ENCODE assay signal across 8 cellular contexts in the genomic region with DNA sequence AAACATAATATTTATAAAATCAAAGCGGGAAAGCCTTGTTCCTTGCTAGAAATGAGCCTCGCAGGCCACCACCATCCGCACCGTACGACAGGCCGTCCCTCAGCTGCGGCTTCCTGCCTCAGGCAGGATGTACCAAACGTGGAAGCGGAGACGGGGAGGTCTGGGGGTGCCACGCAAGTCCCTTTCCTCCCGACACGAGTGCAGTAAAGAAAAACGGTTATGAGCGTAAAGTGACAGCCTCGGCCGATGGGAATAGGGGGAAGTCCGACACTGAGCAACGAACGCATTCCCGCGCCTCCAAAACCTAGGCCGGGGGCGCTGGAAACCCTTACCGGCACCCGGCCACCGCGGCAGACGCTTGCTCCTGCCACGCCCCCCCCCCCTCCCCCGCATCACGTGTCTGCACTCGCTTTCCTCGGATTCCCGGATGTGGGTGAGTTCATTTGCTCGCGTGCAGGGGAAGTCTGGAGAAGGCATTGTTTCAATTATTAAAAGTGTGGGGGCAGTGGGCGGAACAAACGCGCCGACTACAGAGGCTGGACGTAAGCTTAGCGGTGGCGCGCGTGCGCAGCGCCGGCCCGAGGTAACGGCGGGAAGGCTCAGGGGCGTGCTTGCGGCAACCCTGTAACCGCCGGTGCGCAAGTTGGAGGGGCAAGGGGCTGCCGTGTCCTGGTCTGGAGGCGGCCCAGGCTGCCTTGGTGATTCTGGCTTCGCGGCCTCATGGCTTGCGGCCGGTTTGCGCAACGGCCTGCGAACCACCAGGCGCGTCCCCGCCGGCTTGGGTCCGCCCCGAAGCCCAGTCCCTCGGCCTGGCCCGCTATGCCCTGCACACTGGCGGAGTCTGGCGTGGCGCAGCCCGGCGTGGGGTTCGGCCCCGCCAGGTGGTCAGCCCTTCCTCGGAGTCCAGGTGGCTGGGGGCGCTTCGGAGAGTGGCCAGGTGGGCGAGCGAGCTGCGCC. TPM values are rescaled to one million over a fixed set of nuclear protein-coding genes. Genes with fewer than 3 reads are reported as not detected.
DNase-seq lines count a peak whose midpoint lies in the region; ATAC-seq, FAIRE-seq and TF ChIP-seq lines count a peak whose summit lies in the region.

TSS of gene ANAPC13 (minus strand) at position 366 of the 957 bp plus-strand sequence. CDS start 3,081 bp downstream, outside the sequence.
TSS of gene CEP63 (plus strand) at position 438 of the 957 bp plus-strand sequence. CDS start 9,264 bp downstream, outside the sequence.

- peaks cover 16% of the 10 kb centered on the region for H3K4me1 ChIP-seq in OCI-LY3 (ENCODE audit: low read length)
- peaks cover 45% of the 10 kb centered on the region for H3K4me1 ChIP-seq in endothelial cell of umbilical vein (ENCODE audit: control insufficient read depth, extremely low read depth, insufficient read depth, low read length)

- H3K9me1 ChIP-seq in endothelial cell of umbilical vein (replicated peaks; ENCODE audit: control insufficient read depth, extremely low read depth, insufficient read depth, low read length): no peaks in the 10 kb centered on the region

- no TSS peak for BruUV-seq in endothelial cell of umbilical vein (replicated peaks; lab: Mats Ljungman, UMichigan)

- peak; percentile 82 for TF ChIP-seq POLR2A in endothelial cell of umbilical vein (IDR thresholded peaks at IDR 0.05; ENCODE audit: low read depth, low read length)

- intact Hi-C loops in endothelial cell of umbilical vein (cut with micrococcal nuclease): loop anchor here (1.0 to 10.0 kb wide), 4 partner anchors 112 to 914 kb away; partner anchors contain the start of genes AMOTL2 and CDV3

- H4K20me1 ChIP-seq in OCI-LY3 (ENCODE audit: insufficient read depth, low read length): peaks cover 10% of the 10 kb centered on the region
- no peaks in the 10 kb centered on the region for H4K20me1 ChIP-seq in endothelial cell of umbilical vein (replicated peaks; ENCODE audit: control insufficient read depth, extremely low read depth, insufficient read depth, low read length)

- TF ChIP-seq CTCF in OCI-LY3 (IDR thresholded peaks at IDR 0.05; ENCODE audit: low read depth, low read length): no peak
- TF ChIP-seq CTCF in endothelial cell of umbilical vein (IDR thresholded peaks at IDR 0.05; ENCODE audit: extremely low read depth in 1 of 2, insufficient read depth in 1 of 2, low read depth in 1 of 2, low read length in 2 of 2): no peak

- DNase-seq in D341Med (ENCODE audit: low spot score) (peak; percentile 94), HuH-7 (ENCODE audit: low spot score) (peak; percentile 90), endothelial cell of umbilical vein (ENCODE audit: low read depth, low spot score) (peak; percentile 99), middle frontal gyrus (ENCODE audit: extremely low spot score, low spot score) (peak; percentile 89)
- DNase-seq in activated CD8-positive, alpha-beta memory T cell treated with anti-CD3 and anti-CD28 coated beads, Interleukin-2, amount 50 U/mL, for 48 hours: peak; percentile 93
- peak; percentile 78 to 84 for DNase-seq in stimulated activated CD8-positive, alpha-beta memory T cell treated with anti-CD3 and anti-CD28 coated beads, Interleukin-2, amount 100 ng/mL, for 48 hours (ENCODE audit: low read depth in 2 of 2)

- H3K4me3 ChIP-seq in OCI-LY3 (ENCODE audit: low read length) (peak within 1 kb of the TSS; percentile 91), endothelial cell of umbilical vein (replicated peaks in 1 of 3; ENCODE audit: insufficient read depth in 1 of 3, low read depth in 1 of 3, low read length in 3 of 3) (peak within 1 kb of the TSS; percentile 75 to 88 (median 75))

- H3K27me3 ChIP-seq in OCI-LY3 (ENCODE audit: low read depth, low read length): no peaks in the 10 kb centered on the region
- no peaks in the 10 kb centered on the region for H3K27me3 ChIP-seq in endothelial cell of umbilical vein (ENCODE audit: control insufficient read depth in 2 of 2, insufficient read depth in 2 of 2, low read length in 2 of 2)

- H3K27ac ChIP-seq in OCI-LY3 (ENCODE audit: low read length): peak within 1 kb of the TSS; percentile 78
- peak within 1 kb of the TSS; percentile 92 for H3K27ac ChIP-seq in endothelial cell of umbilical vein (ENCODE audit: insufficient read depth, low read depth, low read length)

- H3K79me2 ChIP-seq in OCI-LY3 (ENCODE audit: low read length): peaks cover 66% of the 10 kb centered on the region
- peaks cover 60% of the 10 kb centered on the region for H3K79me2 ChIP-seq in endothelial cell of umbilical vein (ENCODE audit: control insufficient read depth, insufficient read depth, low read length)

- POLR2A ChIA-PET in endothelial cell of umbilical vein (lab: Charles Lee): interaction anchor here (0.7 to 2.4 kb wide), 9 partner anchors 48 to 1750 kb away, joined by 3 to 10 read pairs (median 4); partner anchors contain the start of gene AMOTL2

- H3K9me3 ChIP-seq in OCI-LY3 (ENCODE audit: insufficient read depth, low read length) (no peaks in the 10 kb centered on the region), endothelial cell of umbilical vein (replicated peaks; ENCODE audit: control insufficient read depth, insufficient read depth, low read length) (no peaks in the 10 kb centered on the region)

- H3K9ac ChIP-seq in OCI-LY3 (ENCODE audit: low read length) (peak within 1 kb of the TSS; percentile 96), endothelial cell of umbilical vein (replicated peaks; ENCODE audit: extremely low read depth, insufficient read depth, low read length) (peak within 1 kb of the TSS; percentile 94)

- dilution Hi-C loops in endothelial cell of umbilical vein (cut with MboI; ENCODE audit: extremely low pct_ligation_motif_present, low sequenced_read_pairs): no loop called here

- H2AFZ ChIP-seq in OCI-LY3 (ENCODE audit: low read depth, low read length) (peak within 1 kb of the TSS; percentile 95), endothelial cell of umbilical vein (ENCODE audit: low read depth, low read length) (peak within 1 kb of the TSS; percentile 68)

- H3K36me3 ChIP-seq in OCI-LY3 (replicated peaks; ENCODE audit: low read depth, low read length): peaks cover 11% of the 10 kb centered on the region
- H3K36me3 ChIP-seq in endothelial cell of umbilical vein (ENCODE audit: control insufficient read depth in 2 of 2, extremely low read depth in 1 of 2, insufficient read depth in 2 of 2, low read length in 2 of 2): peaks cover 3 to 6% of the 10 kb centered on the region in 2 experiments

- CTCF ChIA-PET in endothelial cell of umbilical vein (lab: Charles Lee): interaction anchor here (0.7 to 2.3 kb wide), 8 partner anchors 12 to 273 kb away, joined by 3 to 16 read pairs (median 4); no protein-coding TSS in a partner anchor

- peak; percentile 85 for FAIRE-seq in endothelial cell of umbilical vein (lab: Jason Lieb, UNC)

- H3K4me2 ChIP-seq in OCI-LY3 (ENCODE audit: low read length) (peak within 1 kb of the TSS; percentile 97), endothelial cell of umbilical vein (ENCODE audit: insufficient read depth, low read length) (peak within 1 kb of the TSS; percentile 92)

- ATAC-seq in GM21515 (IDR thresholded peaks at IDR 0.05; ENCODE audit: unreplicated experiment): peak; percentile 79

TF ChIP-seq in endothelial cell of umbilical vein, 7 proteins besides CTCF, POLR2A, EP300 and RAD21:
- TF ChIP-seq POLR2AphosphoS5 (IDR thresholded peaks at IDR 0.05; ENCODE audit: insufficient read depth, low read depth, low read length): peak; percentile 87
- TF ChIP-seq JUN (IDR thresholded peaks at IDR 0.05; ENCODE audit: borderline replicate concordance, insufficient read depth, insufficient read length, low read depth): no peak
- peak; percentile 31 for TF ChIP-seq MYC (IDR thresholded peaks at IDR 0.05; ENCODE audit: low read depth, low read length)
- TF ChIP-seq MAX (IDR thresholded peaks at IDR 0.05; ENCODE audit: insufficient read depth, insufficient read length): peak; percentile 80
- peak; percentile 17 for TF ChIP-seq FOS (IDR thresholded peaks at IDR 0.05; ENCODE audit: borderline replicate concordance, insufficient read depth, low read length)
- no peak for TF ChIP-seq GATA2 (IDR thresholded peaks at IDR 0.05; ENCODE audit: insufficient read depth, insufficient read length, low read depth, low read length)
- no peak for TF ChIP-seq EZH2 (IDR thresholded peaks at IDR 0.05; ENCODE audit: borderline replicate concordance, low read depth, low read length, severe bottlenecking)

RNA-seq across cellular contexts. Expression of gene ANAPC13, which starts in this region (rescaled TPM):
- total RNA-seq in endothelial cell of umbilical vein: 50.8 and 58.6 TPM in 2 replicates
- 32.2 and 48.4 TPM in 2 replicates for polyA plus RNA-seq in endothelial cell of umbilical vein
- 71.2 and 75.9 TPM in 2 replicates for polyA plus RNA-seq in endothelial cell of umbilical vein (2011; cell fraction: cytosol; rRNA removed)
- polyA plus RNA-seq in endothelial cell of umbilical vein (2011; cell fraction: nucleus; rRNA removed): 27.4 and 35.1 TPM in 2 replicates
- 77.3 and 108 TPM in 2 replicates for polyA plus RNA-seq in endothelial cell of umbilical vein (2012)
- polyA minus RNA-seq in endothelial cell of umbilical vein: 14.2 and 21.6 TPM in 2 replicates
- polyA minus RNA-seq in endothelial cell of umbilical vein (2011; cell fraction: cytosol; rRNA and poly(A)+ RNA removed): 18.0 TPM
- 16.1 and 19.2 TPM in 2 replicates for polyA minus RNA-seq in endothelial cell of umbilical vein (2011; cell fraction: nucleus; rRNA and poly(A)+ RNA removed)

RNA-seq across cellular contexts. Expression of gene CEP63, which starts in this region (rescaled TPM):
- total RNA-seq in endothelial cell of umbilical vein: 24.9 and 29.4 TPM in 2 replicates
- polyA plus RNA-seq in endothelial cell of umbilical vein: 3.8 and 5.7 TPM in 2 replicates
- 8.0 and 9.4 TPM in 2 replicates for polyA plus RNA-seq in endothelial cell of umbilical vein (2011; cell fraction: cytosol; rRNA removed)
- 9.5 and 12.5 TPM in 2 replicates for polyA plus RNA-seq in endothelial cell of umbilical vein (2011; cell fraction: nucleus; rRNA removed)
- polyA plus RNA-seq in endothelial cell of umbilical vein (2012): 17.7 and 26.2 TPM in 2 replicates
- 7.3 and 7.5 TPM in 2 replicates for polyA minus RNA-seq in endothelial cell of umbilical vein
- 12.6 TPM for polyA minus RNA-seq in endothelial cell of umbilical vein (2011; cell fraction: cytosol; rRNA and poly(A)+ RNA removed)
- 22.6 and 27.3 TPM in 2 replicates for polyA minus RNA-seq in endothelial cell of umbilical vein (2011; cell fraction: nucleus; rRNA and poly(A)+ RNA removed)

Comparison
In these comparisons a context has a peak if more than half of its experiments do, and no peak if none do; other contexts are left out.
1. Peak in every context shown above with its lines: DNase-seq, ATAC-seq, H3K4me3 ChIP-seq and H3K27ac ChIP-seq.